In the genomic region with DNA sequence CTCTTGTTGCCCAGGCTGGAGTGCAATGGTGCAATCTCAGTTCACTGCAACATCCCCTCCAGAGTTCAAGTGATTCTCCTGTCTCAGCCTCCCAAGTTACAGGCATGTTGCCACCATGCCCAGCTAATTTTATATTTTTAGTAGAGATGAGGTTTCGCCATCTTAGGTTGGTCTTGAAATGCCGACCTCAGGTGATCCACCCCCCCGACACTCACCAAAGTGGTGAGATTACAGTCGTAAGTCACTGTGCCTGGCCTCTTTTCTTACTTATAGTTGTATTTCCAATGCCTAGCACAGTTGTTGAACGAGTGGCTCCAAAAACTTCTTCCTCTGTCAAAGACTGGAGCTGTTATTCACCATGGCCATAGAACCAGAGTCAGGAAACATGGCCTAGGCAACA, we compare ENCODE assay signal across 20 cellular contexts. TPM values are rescaled to one million over a fixed set of nuclear protein-coding genes. Genes with fewer than 3 reads are reported as not detected.
A peak's percentile ranks its signal among the peaks of the same experiment; 100 is the strongest.
DNase-seq lines count a peak whose midpoint lies in the region; ATAC-seq, FAIRE-seq and TF ChIP-seq lines count a peak whose summit lies in the region.
"Had no signal": no experiment of that assay in that cellular context is flagged by ENCODE, and none has a peak within 500 bp of the region (broad histone marks: within the 10 kb centered on the region; RNA-seq: fewer than 3 reads in every experiment).

No MANE protein-coding gene starts in this region.

- TF ChIP-seq EP300 in sigmoid colon (IDR thresholded peaks at IDR 0.05), result no peak

- WGBS in GM23248 (ENCODE audit: low coverage in 1 of 2, low lambda C conversion rate in 2 of 2, missing lambda C conversion rate in 2 of 2), 2 experiments, result 69 to 70% methylated on average over 5 of the region's 5 CpGs
- WGBS in sigmoid colon, 2 donors, result 93 to 95% methylated on average over 5 of the region's 5 CpGs
- 86 to 93% (median 89%) methylated on average over 5 of the region's 5 CpGs for whole genome bisulfite sequencing in small intestine, 3 donors

- peak overlapping the region; percentile 92; the same call in 1 of the 2 replicates for H3K27ac ChIP-seq in GM23248
- no peak overlapping the region for H3K27ac ChIP-seq in sigmoid colon
- no peak overlapping the region for H3K27ac ChIP-seq in small intestine (ENCODE audit: low read depth in 1 of 2, low read length in 1 of 2)
- H3K27ac ChIP-seq: esophagus muscularis mucosa, neural progenitor cell, right atrium auricular region had no signal

- H3K4me3 ChIP-seq in GM23248 (no peak overlapping the region), sigmoid colon (no peak overlapping the region), small intestine (ENCODE audit: low read depth in 1 of 2, low read length in 2 of 2) (no peak overlapping the region)
- H3K4me3 ChIP-seq: esophagus muscularis mucosa, neural progenitor cell, right atrium auricular region had no signal

- H3K9me3 ChIP-seq in GM23248 (ENCODE audit: low read depth) (no peaks in the 10 kb centered on the region), sigmoid colon (no peaks in the 10 kb centered on the region), small intestine (ENCODE audit: control insufficient read depth, low read depth) (no peaks in the 10 kb centered on the region)
- H3K9me3 ChIP-seq: esophagus muscularis mucosa, right atrium auricular region had no signal

- no peak for TF ChIP-seq POLR2A in sigmoid colon (IDR thresholded peaks at IDR 0.05)

- DNase-seq in activated CD4-positive, alpha-beta T cell treated with anti-CD3 and anti-CD28 coated beads, Interleukin-2, amount 10 ng/mL, durations not matched to agents 24 days and 14 days, result no peak
- no peak for DNase-seq in activated CD4-positive, alpha-beta T cell treated with anti-CD3 and anti-CD28 coated beads, Interleukin-2, amount 50 U/mL, for 4 hours
- DNase-seq in GM23248 (no peak), sigmoid colon (peak; percentile 34), inferior parietal cortex (ENCODE audit: extremely low spot score) (no peak), small intestine (no peak)
- DNase-seq: activated gamma-delta T cell treated with Interleukin-2 at 50 U/mL for 16 hours; brain microvascular endothelial cell; GF-D8; glutamatergic neuron; mesendoderm; NCI-H1048; NCI-H69; stimulated activated naive CD4-positive, alpha-beta T cell had no signal

- H3K4me1 ChIP-seq in GM23248 (ENCODE audit: insufficient read depth), result peaks cover 15% of the 10 kb centered on the region
- peaks cover 0 to 37% (median 27%) of the 10 kb centered on the region in 4 donors for H3K4me1 ChIP-seq in sigmoid colon
- H3K4me1 ChIP-seq in small intestine (ENCODE audit: control insufficient read depth in 2 of 2, insufficient read depth in 1 of 2, low read depth in 1 of 2, low read length in 1 of 2), result peaks cover 0 to 8% of the 10 kb centered on the region in 2 donors
- H3K4me1 ChIP-seq: neural progenitor cell had no signal

- peaks cover 48% of the 10 kb centered on the region for H3K4me1 Mint-ChIP-seq in activated CD4-positive, alpha-beta T cell treated with anti-CD3 and anti-CD28 coated beads, Interleukin-2, amount 10 ng/mL, durations not matched to agents 24 days and 14 days
- H3K4me1 Mint-ChIP-seq in activated T-helper 17 cell treated with anti-CD3 and anti-CD28 coated beads, Interleukin-2, amount 50 U/mL, for 72 hours, result peaks cover 33% of the 10 kb centered on the region

- no peak overlapping the region for H3K4me3 Mint-ChIP-seq in activated CD4-positive, alpha-beta T cell treated with anti-CD3 and anti-CD28 coated beads, Interleukin-2, amount 10 ng/mL, durations not matched to agents 24 days and 14 days
- H3K4me3 Mint-ChIP-seq in activated T-helper 17 cell treated with anti-CD3 and anti-CD28 coated beads, Interleukin-2, amount 50 U/mL, for 72 hours, result peak overlapping the region; percentile 90
- H3K4me3 Mint-ChIP-seq: neural progenitor cell had no signal

- no peak overlapping the region for H2AFZ ChIP-seq in GM23248
- H2AFZ ChIP-seq: neural progenitor cell had no signal

- H3K27me3 ChIP-seq in GM23248 (replicated peaks; ENCODE audit: insufficient read depth) (no peaks in the 10 kb centered on the region), sigmoid colon (no peaks in the 10 kb centered on the region), small intestine (ENCODE audit: control insufficient read depth in 2 of 2, insufficient read depth in 2 of 2, low read length in 2 of 2) (no peaks in the 10 kb centered on the region)
- H3K27me3 ChIP-seq: brain microvascular endothelial cell, esophagus muscularis mucosa, neural progenitor cell, right atrium auricular region had no signal

- peaks cover 36% of the 10 kb centered on the region for H3K36me3 Mint-ChIP-seq in activated CD4-positive, alpha-beta T cell treated with anti-CD3 and anti-CD28 coated beads, Interleukin-2, amount 10 ng/mL, durations not matched to agents 24 days and 14 days (ENCODE audit: low read depth)
- H3K36me3 Mint-ChIP-seq in activated T-helper 17 cell treated with anti-CD3 and anti-CD28 coated beads, Interleukin-2, amount 50 U/mL, for 72 hours (ENCODE audit: low read depth), result peaks cover 47% of the 10 kb centered on the region

- intact Hi-C loops in activated CD4-positive, alpha-beta T cell treated with anti-CD3 and anti-CD28 coated beads, Interleukin-2, amount 10 ng/mL, durations not matched to agents 24 days and 14 days (cut with micrococcal nuclease), result no loop called here
- intact Hi-C loops in sigmoid colon (cut with DNase I), result no loop called here

- in situ Hi-C loops in GM23248 (cut with MboI), result no loop called here

- peaks cover 20% of the 10 kb centered on the region for H3F3A ChIP-seq in GM23248 (ENCODE audit: insufficient read depth)

- ATAC-seq in activated T-helper 17 cell treated with anti-CD3 and anti-CD28 coated beads, Interleukin-2, amount 50 U/mL, for 72 hours (replicated peaks), result no peak
- no peak for ATAC-seq in HG03135 (IDR thresholded peaks at IDR 0.05; ENCODE audit: unreplicated experiment)

- no peaks in the 10 kb centered on the region for H3K9me2 ChIP-seq in GM23248 (ENCODE audit: insufficient read depth)

- H3K27ac Mint-ChIP-seq in activated CD4-positive, alpha-beta T cell treated with anti-CD3 and anti-CD28 coated beads, Interleukin-2, amount 10 ng/mL, durations not matched to agents 24 days and 14 days, result peak overlapping the region; percentile 51
- H3K27ac Mint-ChIP-seq in activated T-helper 17 cell treated with anti-CD3 and anti-CD28 coated beads, Interleukin-2, amount 50 U/mL, for 72 hours, result no peak overlapping the region
- H3K27ac Mint-ChIP-seq: neural progenitor cell had no signal

- no peak for FAIRE-seq in small intestine (lab: Jason Lieb, UNC)
- FAIRE-seq: islet of Langerhans had no signal

- H3K36me3 ChIP-seq in GM23248 (ENCODE audit: low read depth) (no peaks in the 10 kb centered on the region), sigmoid colon (peaks cover 0 to 6% (median 2%) of the 10 kb centered on the region in 4 donors), small intestine (ENCODE audit: control insufficient read depth in 2 of 2, insufficient read depth in 2 of 2, low read length in 2 of 2) (no peaks in the 10 kb centered on the region)
- H3K36me3 ChIP-seq: brain microvascular endothelial cell had no signal

- H3K27me3 Mint-ChIP-seq in activated CD4-positive, alpha-beta T cell treated with anti-CD3 and anti-CD28 coated beads, Interleukin-2, amount 10 ng/mL, durations not matched to agents 24 days and 14 days, result no peaks in the 10 kb centered on the region
- H3K27me3 Mint-ChIP-seq in activated T-helper 17 cell treated with anti-CD3 and anti-CD28 coated beads, Interleukin-2, amount 50 U/mL, for 72 hours, result no peaks in the 10 kb centered on the region

- 0 out of 2 replicates have a peak, but pooled peaks cover 4% of the 10 kb centered on the region for H4K20me1 ChIP-seq in GM23248 (ENCODE audit: insufficient read depth)

- H3K9me3 Mint-ChIP-seq in activated CD4-positive, alpha-beta T cell treated with anti-CD3 and anti-CD28 coated beads, Interleukin-2, amount 10 ng/mL, durations not matched to agents 24 days and 14 days, result no peaks in the 10 kb centered on the region
- H3K9me3 Mint-ChIP-seq in activated T-helper 17 cell treated with anti-CD3 and anti-CD28 coated beads, Interleukin-2, amount 50 U/mL, for 72 hours, result no peaks in the 10 kb centered on the region
- H3K9me3 Mint-ChIP-seq: neural progenitor cell had no signal

- TF ChIP-seq CTCF in sigmoid colon (IDR thresholded peaks at IDR 0.05), result no peak

- H3K9ac ChIP-seq in GM23248, result no peak overlapping the region
- H3K9ac ChIP-seq: neural progenitor cell had no signal

- peaks cover 98% of the 10 kb centered on the region for H3K79me2 ChIP-seq in GM23248 (ENCODE audit: insufficient read depth)

- H3K4me2 ChIP-seq in GM23248 (ENCODE audit: unreplicated experiment), result no peak overlapping the region
- H3K4me2 ChIP-seq: neural progenitor cell had no signal

RNA-seq across cellular contexts. Expression of gene RNF216, which starts 6.7 kb away (rescaled TPM):
- total RNA-seq in activated CD4-positive, alpha-beta T cell treated with anti-CD3 and anti-CD28 coated beads, Interleukin-2, amount 10 ng/mL, durations not matched to agents 24 days and 14 days, result 41.0 and 41.1 TPM in 2 replicates
- 32.0 and 32.6 TPM in 2 replicates for total RNA-seq in GM23248 (2014; rRNA removed; shearing (Covaris generic))
- polyA plus RNA-seq in GM23248 (2016; fragmentation: Nextera tagmentation; extraction: Ambion mirVana), result 35.3 and 36.0 TPM in 2 replicates
- total RNA-seq in activated T-helper 17 cell treated with anti-CD3 and anti-CD28 coated beads, Interleukin-2, amount 50 U/mL, for 72 hours, result 10 to 100 TPM; 22.4 to 28.3 TPM
- 10 to 100 TPM; 32.1 to 47.6 (median 39.9) TPM for total RNA-seq in sigmoid colon
- polyA plus RNA-seq in sigmoid colon, result 10 to 100 TPM in 1 of 3 donors, 1 to 10 TPM in 2; 4.8 to 14.7 (median 6.0) TPM
- polyA plus RNA-seq in small intestine, result 10 to 100 TPM in 1 of 3 donors, 1 to 10 TPM in 2; 5.8 to 10.2 (median 6.5) TPM
